In genomic region chr20:15789083-15789482, GRCh38 we compare ENCODE assay signal across 25 cellular contexts.
DNase-seq lines count a peak whose midpoint lies in the region; ATAC-seq and TF ChIP-seq lines count a peak whose summit lies in the region.
"Had no signal": no experiment of that assay in that cellular context is flagged by ENCODE, and none has a peak within 500 bp of the region (broad histone marks: within the 10 kb centered on the region; RNA-seq: fewer than 3 reads in every experiment).

No MANE protein-coding gene starts in this region.

- H3K27ac ChIP-seq in H9 (ENCODE audit: insufficient read length, low read depth, low read length) (no peak overlapping the region), ascending aorta (peak overlapping the region; percentile 22 to 29), iPS-18a (ENCODE audit: low read length) (no peak overlapping the region), thyroid gland (no peak overlapping the region)
- H3K27ac ChIP-seq: heart left ventricle, psoas muscle, vagina had no signal

- peaks cover 34 to 36% of the 10 kb centered on the region in 2 experiments for H3K4me1 Mint-ChIP-seq in H9
- H3K4me1 Mint-ChIP-seq: naive thymus-derived CD8-positive, alpha-beta T cell had no signal

- H3K4me2 ChIP-seq in H9 (ENCODE audit: insufficient read depth, insufficient read length, low read length): peak overlapping the region; percentile 29

- H3K27me3 ChIP-seq in H9 (ENCODE audit: insufficient read depth, low read length): no peaks in the 10 kb centered on the region
- no peaks in the 10 kb centered on the region for H3K27me3 ChIP-seq in ascending aorta
- no peaks in the 10 kb centered on the region for H3K27me3 ChIP-seq in iPS-18a (ENCODE audit: control insufficient read depth, insufficient read depth, low read length)
- H3K27me3 ChIP-seq in thyroid gland: no peaks in the 10 kb centered on the region
- H3K27me3 ChIP-seq: heart left ventricle, vagina had no signal

- peak overlapping the region in 1 of 2 experiments; percentile 29; a peak in 2 of 5 replicates for H3K4me3 Mint-ChIP-seq in H9
- H3K4me3 Mint-ChIP-seq: naive thymus-derived CD8-positive, alpha-beta T cell had no signal

- H3K23me2 ChIP-seq in H9 (ENCODE audit: insufficient read length, low read depth, low read length, poor library complexity, severe bottlenecking): no peaks in the 10 kb centered on the region

- H4K5ac ChIP-seq in H9 (ENCODE audit: insufficient read length, low read depth, low read length): no peak overlapping the region

- no peak for DNase-seq in H9
- DNase-seq in ascending aorta (ENCODE audit: low spot score in 2 of 2): no peak
- DNase-seq in sciatic nerve (ENCODE audit: low spot score): no peak
- DNase-seq in thyroid gland: no peak
- DNase-seq in NOMO-1 treated with DMSO at 0.1 percent for 48 hours (lab: John Stamatoyannopoulos, UW; ENCODE audit: unreplicated experiment): no peak
- DNase-seq: activated CD4-positive, alpha-beta T cell treated with anti-CD3 and anti-CD28 coated beads, Interleukin-2, amount 50 U/mL, for 1 hour; activated CD8-positive, alpha-beta memory T cell treated with anti-CD3 and anti-CD28 coated beads, Interleukin-2, amount 50 U/mL, for 48 hours; activated effector memory CD4-positive, alpha-beta T cell treated with anti-CD3 and anti-CD28 coated beads, Interleukin-2, amount 50 U/mL, for 16 hours; DMS 273 treated with DMSO at 0.1 percent for 48 hours; effector memory CD4-positive, alpha-beta T cell; GF-D8; heart left ventricle; islet precursor cell; naive thymus-derived CD8-positive, alpha-beta T cell; NCI-H187 treated with DMSO at 0.1 percent for 48 hours; NCI-H446; psoas muscle; stimulated activated CD4-positive, alpha-beta T cell treated with anti-CD3 and anti-CD28 coated beads, Interleukin-4, amount 100 ng/mL, for 24 hours; T-helper 1 cell had no signal

- H2AK5ac ChIP-seq in H9 (ENCODE audit: insufficient read length, low read length): no peak overlapping the region

- no peak overlapping the region for H2BK20ac ChIP-seq in H9 (ENCODE audit: low read depth, low read length, poor library complexity, severe bottlenecking)

- H2BK15ac ChIP-seq in H9 (ENCODE audit: low read depth, low read length): no peak overlapping the region

- peak overlapping the region in 2 of 3 experiments; percentile 36 to 95; a peak in 4 of 7 replicates for H3K27ac Mint-ChIP-seq in H9
- H3K27ac Mint-ChIP-seq: naive thymus-derived CD8-positive, alpha-beta T cell had no signal

- H4K8ac ChIP-seq in H9 (replicated peaks; ENCODE audit: insufficient read length, low read depth, low read length): no peak overlapping the region

- H3K4me1 ChIP-seq in H9 (ENCODE audit: insufficient read depth, low read length) (peaks cover 5% of the 10 kb centered on the region; the same call in 1 of the 2 replicates), ascending aorta (peaks cover 0 to 2% of the 10 kb centered on the region in 2 donors), iPS-18a (ENCODE audit: control insufficient read depth, low read depth, low read length) (peaks cover 22% of the 10 kb centered on the region), thyroid gland (no peaks in the 10 kb centered on the region)
- H3K4me1 ChIP-seq: heart left ventricle, psoas muscle, vagina had no signal

- H3T11ph ChIP-seq in H9 (ENCODE audit: low read length): no peak overlapping the region

- no peaks in the 10 kb centered on the region for H3K9me3 Mint-ChIP-seq in H9

- no peaks in the 10 kb centered on the region for H3K36me3 ChIP-seq in ascending aorta
- H3K36me3 ChIP-seq in iPS-18a (ENCODE audit: control insufficient read depth, low read depth, low read length): no peaks in the 10 kb centered on the region
- no peaks in the 10 kb centered on the region for H3K36me3 ChIP-seq in thyroid gland
- H3K36me3 ChIP-seq: heart left ventricle, vagina had no signal

- H3K14ac ChIP-seq in H9 (ENCODE audit: insufficient read depth, low read length): no peak overlapping the region

- H3K9me3 ChIP-seq in H9 (ENCODE audit: control insufficient read depth, low read depth, low read length) (no peaks in the 10 kb centered on the region), ascending aorta (no peaks in the 10 kb centered on the region), iPS-18a (ENCODE audit: control insufficient read depth, low read depth, low read length) (no peaks in the 10 kb centered on the region), thyroid gland (no peaks in the 10 kb centered on the region)
- H3K9me3 ChIP-seq: heart left ventricle, psoas muscle, vagina had no signal

- no peak for TF ChIP-seq POLR2A in thyroid gland (IDR thresholded peaks at IDR 0.05)

- no peak overlapping the region for H4K91ac ChIP-seq in H9 (ENCODE audit: insufficient read length, low read depth, low read length)

- H3K4ac ChIP-seq in H9 (ENCODE audit: low read depth, low read length): no peak overlapping the region

- H3K79me2 ChIP-seq in H9 (ENCODE audit: insufficient read depth, low read length): no peaks in the 10 kb centered on the region

- H4K20me1 ChIP-seq in H9 (ENCODE audit: control insufficient read depth, insufficient read depth, insufficient read length): no peaks in the 10 kb centered on the region

- peak overlapping the region in 1 of 2 donors; percentile 28 for H3K4me3 ChIP-seq in ascending aorta
- peak overlapping the region; percentile 12 for H3K4me3 ChIP-seq in iPS-18a (ENCODE audit: low read length)
- H3K4me3 ChIP-seq in thyroid gland (replicated peaks in 1 of 3): no peak overlapping the region
- H3K4me3 ChIP-seq: heart left ventricle, lung, psoas muscle, vagina had no signal

- H2BK5ac ChIP-seq in H9 (ENCODE audit: insufficient read length, low read length): no peak overlapping the region

- intact Hi-C loops in ascending aorta (cut with DNase I) (no loop called here), sciatic nerve (cut with DNase I) (no loop called here), thyroid gland (cut with DNase I) (no loop called here)

- peak; percentile 78 for ATAC-seq in sciatic nerve
- ATAC-seq in GM19467 (IDR thresholded peaks at IDR 0.05; ENCODE audit: unreplicated experiment): no peak
- no peak for ATAC-seq in GM21367 (IDR thresholded peaks at IDR 0.05; ENCODE audit: unreplicated experiment)
- ATAC-seq: HCT116; heart left ventricle; naive thymus-derived CD8-positive, alpha-beta T cell; psoas muscle had no signal

- WGBS in H9 (ENCODE audit: extremely low coverage, insufficient read length, low lambda C conversion rate): no CpG with 5 or more reads among the region's 4 CpGs
- WGBS in thyroid gland, 2 donors: 73 to 77% methylated on average over 4 of the region's 4 CpGs

- no peaks in the 10 kb centered on the region for H3K36me3 Mint-ChIP-seq in H9 (ENCODE audit: insufficient read depth in 1 of 3, low read depth in 3 of 3)
- H3K36me3 Mint-ChIP-seq: naive thymus-derived CD8-positive, alpha-beta T cell had no signal

- no peak overlapping the region for H2BK12ac ChIP-seq in H9 (ENCODE audit: insufficient read length, low read depth, low read length)

- no peaks in the 10 kb centered on the region for H3K27me3 Mint-ChIP-seq in H9 (ENCODE audit: low read depth)

- H3K9ac ChIP-seq in H9 (ENCODE audit: extremely low read depth, insufficient read length, low read length) (no peak overlapping the region), iPS-18a (ENCODE audit: low read length) (peak overlapping the region; percentile 0)

- no peak overlapping the region for H3K56ac ChIP-seq in H9 (ENCODE audit: insufficient read length, low read depth, low read length)

- H2AFZ ChIP-seq in H9 (ENCODE audit: low read length): no peak overlapping the region

- H3K18ac ChIP-seq in H9 (ENCODE audit: insufficient read length, low read depth, low read length): no peak overlapping the region

- H2BK120ac ChIP-seq in H9 (ENCODE audit: low read depth, low read length, poor library complexity, severe bottlenecking): no peak overlapping the region

- no peaks in the 10 kb centered on the region for H3K79me1 ChIP-seq in H9 (ENCODE audit: insufficient read depth, low read depth, low read length, poor library complexity, severe bottlenecking)

- TF ChIP-seq CTCF in H9 (conservative IDR thresholded peaks at IDR 0.05) (no peak), ascending aorta (IDR thresholded peaks at IDR 0.05) (no peak), thyroid gland (IDR thresholded peaks at IDR 0.05) (no peak)

- H3K23ac ChIP-seq in H9 (ENCODE audit: insufficient read length, low read depth, low read length): no peak overlapping the region

Comparison
In these comparisons a context has a peak if more than half of its experiments do, and no peak if none do; other contexts are left out.
1. H3K27ac ChIP-seq: peak in ascending aorta (2 of 2); none in H9 (single experiment), iPS-18a (single experiment) and thyroid gland (0 of 3).